ENCODE assay signal across 8 cellular contexts in genomic region chr12:121578230-121579189, GRCh38. TPM values are rescaled to one million over a fixed set of nuclear protein-coding genes. Genes with fewer than 3 reads are reported as not detected.
DNase-seq lines count a peak whose midpoint lies in the region; ATAC-seq and TF ChIP-seq lines count a peak whose summit lies in the region.

No MANE protein-coding gene starts in this region.

- no peaks in the 10 kb centered on the region for H3K9me3 Mint-ChIP-seq in T-cell
- no peaks in the 10 kb centered on the region for H3K9me3 Mint-ChIP-seq in effector memory CD8-positive, alpha-beta T cell

- POLR2A ChIA-PET in T-cell (lab: Charles Lee): interaction anchor here in 1 of 2 donors (1.1 to 1.8 kb wide), 2 partner anchors 42 to 48 kb away, joined by 11 to 18 read pairs; partner anchors contain the start of gene ORAI1

- H3K4me1 ChIP-seq in mucosa of descending colon (ENCODE audit: low read depth) (peaks cover 20% of the 10 kb centered on the region), aorta (ENCODE audit: control insufficient read depth in 1 of 2, insufficient read depth in 2 of 2, low read length in 2 of 2) (peaks cover 0 to 6% of the 10 kb centered on the region in 2 donors)

- ATAC-seq in T-cell (replicated peaks in 1 of 4) (peak in 2 of 4 experiments; percentile 7 to 10), mucosa of descending colon (no peak), aorta (ENCODE audit: low FRiP score) (peak; percentile 16), HG02678 (IDR thresholded peaks at IDR 0.05; ENCODE audit: unreplicated experiment) (no peak), HG03045 (IDR thresholded peaks at IDR 0.05; ENCODE audit: unreplicated experiment) (no peak)
- no peak for ATAC-seq in effector memory CD8-positive, alpha-beta T cell (replicated peaks)

- H3K4me1 Mint-ChIP-seq in T-cell: peaks cover 37 to 50% (median 47%) of the 10 kb centered on the region in 3 donors
- peaks cover 28 to 49% of the 10 kb centered on the region in 2 donors for H3K4me1 Mint-ChIP-seq in effector memory CD8-positive, alpha-beta T cell (ENCODE audit: low read depth in 2 of 2)

- no peaks in the 10 kb centered on the region for H3K27me3 Mint-ChIP-seq in T-cell
- no peaks in the 10 kb centered on the region for H3K27me3 Mint-ChIP-seq in effector memory CD8-positive, alpha-beta T cell

- peak; percentile 85 for DNase-seq in GM03348 (ENCODE audit: low spot score)
- peak in 18 of 34 experiments; percentile 6 to 53 (median 33) for DNase-seq in T-cell
- DNase-seq in effector memory CD8-positive, alpha-beta T cell: no peak
- peak in 2 of 3 donors; percentile 63 to 66 for DNase-seq in mucosa of descending colon
- peak; percentile 64 to 79 for DNase-seq in aorta
- no peak for DNase-seq in COLO668 (lab: John Stamatoyannopoulos, UW; ENCODE audit: unreplicated experiment)

- H3K36me3 Mint-ChIP-seq in T-cell: peaks cover 20% of the 10 kb centered on the region
- peaks cover 35% of the 10 kb centered on the region for H3K36me3 Mint-ChIP-seq in effector memory CD8-positive, alpha-beta T cell (ENCODE audit: insufficient read depth)

- no peak for TF ChIP-seq CTCF in mucosa of descending colon (IDR thresholded peaks at IDR 0.05)

- H3K4me3 Mint-ChIP-seq in T-cell: peak overlapping the region; percentile 96 to 98 (median 96)
- H3K4me3 Mint-ChIP-seq in effector memory CD8-positive, alpha-beta T cell: peak overlapping the region; percentile 95 to 99

- intact Hi-C loops in mucosa of descending colon (cut with DNase I, micrococcal nuclease) (loop anchor here in 1 of 2 donors (10.0 kb wide), 1 partner anchor 46 kb away; the partner anchor contains the start of gene ORAI1), aorta (cut with DNase I) (loop anchor here in 1 of 2 donors (2.0 kb wide), 1 partner anchor 48 kb away; the partner anchor contains the start of gene ORAI1)

- H3K27me3 ChIP-seq in aorta (ENCODE audit: control insufficient read depth in 1 of 2, insufficient read depth in 2 of 2, low read length in 1 of 2): no peaks in the 10 kb centered on the region

- H3K27ac ChIP-seq in aorta (ENCODE audit: low read depth in 1 of 2, low read length in 2 of 2): no peak overlapping the region

- peak overlapping the region; percentile 85 to 88 for H3K27ac Mint-ChIP-seq in T-cell
- H3K27ac Mint-ChIP-seq in effector memory CD8-positive, alpha-beta T cell: peak overlapping the region; percentile 99 to 100

- WGBS in aorta, 2 donors: 32 to 38% methylated on average over 57 to 77 of the region's 77 CpGs

- H3K9me3 ChIP-seq in mucosa of descending colon: no peaks in the 10 kb centered on the region
- H3K9me3 ChIP-seq in aorta (ENCODE audit: control insufficient read depth, low read length): no peaks in the 10 kb centered on the region

- CTCF ChIA-PET in T-cell (lab: Charles Lee): interaction anchor here (0.5 to 1.9 kb wide), 8 partner anchors 42 to 95 kb away, joined by 3 to 22 read pairs (median 5); partner anchors contain the start of gene ORAI1 (in 1 of the 2)

- no peaks in the 10 kb centered on the region for H3K36me3 ChIP-seq in mucosa of descending colon (ENCODE audit: low read depth)
- no peaks in the 10 kb centered on the region for H3K36me3 ChIP-seq in aorta (ENCODE audit: control insufficient read depth in 1 of 2, insufficient read depth in 2 of 2, low read length in 1 of 2)

- H3K4me3 ChIP-seq in mucosa of descending colon (peak overlapping the region; percentile 33), aorta (ENCODE audit: low read length in 2 of 2) (peak overlapping the region; percentile 89 to 95)

RNA-seq across cellular contexts. Expression of gene KDM2B, which starts 2.3 kb away (rescaled TPM):
- total RNA-seq in T-cell (100 to 1,000 TPM in 2 of 5 donors, 10 to 100 TPM in 3; 74.1 to 102 (median 95.8) TPM), mucosa of descending colon (10 to 100 TPM; 17.9 to 24.5 (median 18.3) TPM), aorta (10 to 100 TPM; 12.8 to 28.0 TPM)
- polyA plus RNA-seq in aorta: 10 to 100 TPM in 1 of 2 donors, 1 to 10 TPM in 1; 8.0 to 15.7 TPM

RNA-seq across cellular contexts. Expression of gene ORAI1, which starts 47.8 kb away (rescaled TPM):
- 10 to 100 TPM; 38.9 to 76.5 (median 59.0) TPM for total RNA-seq in T-cell
- 10 to 100 TPM in 2 of 3 donors, 1 to 10 TPM in 1; 8.2 to 17.6 (median 13.6) TPM for total RNA-seq in mucosa of descending colon
- 10 to 100 TPM; 11.0 to 12.5 TPM for total RNA-seq in aorta
- polyA plus RNA-seq in aorta: 1 to 10 TPM; 3.6 to 7.1 TPM

Comparison
In these comparisons a context has a peak if more than half of its experiments do, and no peak if none do; other contexts are left out.
1. DNase-seq: peak in GM03348 (single experiment), T-cell (18 of 34), mucosa of descending colon (2 of 3) and aorta (2 of 2); none in effector memory CD8-positive, alpha-beta T cell (0 of 3) and COLO668 (single experiment).